ENCODE assay signal across 23 cellular contexts in genomic region chr7:140018125-140019043, GRCh38.
"Had no signal": no experiment of that assay in that cellular context is flagged by ENCODE, and none has a peak within 500 bp of the region (broad histone marks: within the 10 kb centered on the region; RNA-seq: fewer than 3 reads in every experiment).

No MANE protein-coding gene starts in this region.

- H3K27me3 Mint-ChIP-seq: activated CD8-positive, alpha-beta memory T cell treated with anti-CD3 and anti-CD28 coated beads, Interleukin-2, amount 10 ng/mL, durations not matched to agents 7 days and 5 days; activated T-cell treated with anti-CD3 and anti-CD28 coated beads, Interleukin-2, amount 50 U/mL, for 24 hours; central memory CD8-positive, alpha-beta T cell had no signal

- H3K4me3 Mint-ChIP-seq: activated CD8-positive, alpha-beta memory T cell treated with anti-CD3 and anti-CD28 coated beads, Interleukin-2, amount 10 ng/mL, durations not matched to agents 7 days and 5 days; activated naive CD4-positive, alpha-beta T cell treated with anti-CD3 and anti-CD28 coated beads, Interleukin-2, amount 10 ng/mL, durations not matched to agents 7 days and 5 days; activated T-cell treated with anti-CD3 and anti-CD28 coated beads, Interleukin-2, amount 50 U/mL, for 24 hours; activated T-helper 1 cell treated with anti-CD3 and anti-CD28 coated beads, Interleukin-12 subunit alpha, Interleukin-12 subunit beta, Interleukin-2, Interleukin-4 antibody, amounts not matched to agents 30 ng/mL and 10 ng/mL and 1 ng/mL, durations not matched to agents 14 hours and 24 hours and 36 hours; central memory CD8-positive, alpha-beta T cell had no signal

- H3K27me3 ChIP-seq: MG63, Peyer's patch, SJSA1 had no signal

- H3K36me3 ChIP-seq: MG63, SJSA1 had no signal

- ATAC-seq: activated CD4-positive, CD25-positive, alpha-beta regulatory T cell treated with anti-CD3 and anti-CD28 coated beads, Interleukin-2, amount 50 U/mL, for 24 hours; activated CD8-positive, alpha-beta memory T cell treated with anti-CD3 and anti-CD28 coated beads, Interleukin-2, amount 10 ng/mL, durations not matched to agents 7 days and 5 days; SK-N-SH treated with all-trans-retinoic acid at 6 μM for 48 hours had no signal

- H3K9me3 ChIP-seq: MG63, Peyer's patch, SJSA1 had no signal

- H3K27ac ChIP-seq: Peyer's patch, SJSA1 had no signal

- H3K4me3 ChIP-seq: MG63, Peyer's patch, SJSA1 had no signal

- H3K27ac Mint-ChIP-seq: activated CD8-positive, alpha-beta memory T cell treated with anti-CD3 and anti-CD28 coated beads, Interleukin-2, amount 10 ng/mL, durations not matched to agents 7 days and 5 days; activated naive CD4-positive, alpha-beta T cell treated with anti-CD3 and anti-CD28 coated beads, Interleukin-2, amount 10 ng/mL, durations not matched to agents 7 days and 5 days; activated T-cell treated with anti-CD3 and anti-CD28 coated beads, Interleukin-2, amount 50 U/mL, for 24 hours; activated T-helper 1 cell treated with anti-CD3 and anti-CD28 coated beads, Interleukin-12 subunit alpha, Interleukin-12 subunit beta, Interleukin-2, Interleukin-4 antibody, amounts not matched to agents 30 ng/mL and 10 ng/mL and 1 ng/mL, durations not matched to agents 14 hours and 24 hours and 36 hours had no signal

- H3K9me3 Mint-ChIP-seq: activated naive CD4-positive, alpha-beta T cell treated with anti-CD3 and anti-CD28 coated beads, Interleukin-2, amount 10 ng/mL, durations not matched to agents 7 days and 5 days; activated T-cell treated with anti-CD3 and anti-CD28 coated beads, Interleukin-2, amount 50 U/mL, for 24 hours; activated T-helper 1 cell treated with anti-CD3 and anti-CD28 coated beads, Interleukin-12 subunit alpha, Interleukin-12 subunit beta, Interleukin-2, Interleukin-4 antibody, amounts not matched to agents 30 ng/mL and 10 ng/mL and 1 ng/mL, durations not matched to agents 14 hours and 24 hours and 36 hours; central memory CD8-positive, alpha-beta T cell had no signal

- DNase-seq: activated CD4-positive, alpha-beta T cell treated with anti-CD3 and anti-CD28 coated beads for 4 hours; activated CD4-positive, alpha-beta T cell treated with anti-CD3 and anti-CD28 coated beads, Interleukin-2, amount 50 U/mL, for 48 hours; activated CD8-positive, alpha-beta memory T cell treated with anti-CD3 and anti-CD28 coated beads, Interleukin-2, amount 10 ng/mL, durations not matched to agents 7 days and 5 days; activated gamma-delta T cell treated with Interleukin-2 at 50 U/mL for 16 hours; activated naive CD4-positive, alpha-beta T cell treated with anti-CD3 and anti-CD28 coated beads, Interleukin-2, amount 10 ng/mL, durations not matched to agents 7 days and 5 days; activated T-cell treated with anti-CD3 and anti-CD28 coated beads, Interleukin-2, amount 50 U/mL, for 24 hours; aorta; MG63; MV-4-11; NCI-H1105; NCI-H1436; NCI-H187; NCI-H2081; NCI-H510A treated with DMSO at 0.1 percent for 48 hours; NCI-H69; Peyer's patch; SHP77; SW 1271 had no signal

- H3K4me1 ChIP-seq: Peyer's patch, SJSA1 had no signal

- H3K4me1 Mint-ChIP-seq: activated CD8-positive, alpha-beta memory T cell treated with anti-CD3 and anti-CD28 coated beads, Interleukin-2, amount 10 ng/mL, durations not matched to agents 7 days and 5 days; activated naive CD4-positive, alpha-beta T cell treated with anti-CD3 and anti-CD28 coated beads, Interleukin-2, amount 10 ng/mL, durations not matched to agents 7 days and 5 days had no signal
